In the genomic region with DNA sequence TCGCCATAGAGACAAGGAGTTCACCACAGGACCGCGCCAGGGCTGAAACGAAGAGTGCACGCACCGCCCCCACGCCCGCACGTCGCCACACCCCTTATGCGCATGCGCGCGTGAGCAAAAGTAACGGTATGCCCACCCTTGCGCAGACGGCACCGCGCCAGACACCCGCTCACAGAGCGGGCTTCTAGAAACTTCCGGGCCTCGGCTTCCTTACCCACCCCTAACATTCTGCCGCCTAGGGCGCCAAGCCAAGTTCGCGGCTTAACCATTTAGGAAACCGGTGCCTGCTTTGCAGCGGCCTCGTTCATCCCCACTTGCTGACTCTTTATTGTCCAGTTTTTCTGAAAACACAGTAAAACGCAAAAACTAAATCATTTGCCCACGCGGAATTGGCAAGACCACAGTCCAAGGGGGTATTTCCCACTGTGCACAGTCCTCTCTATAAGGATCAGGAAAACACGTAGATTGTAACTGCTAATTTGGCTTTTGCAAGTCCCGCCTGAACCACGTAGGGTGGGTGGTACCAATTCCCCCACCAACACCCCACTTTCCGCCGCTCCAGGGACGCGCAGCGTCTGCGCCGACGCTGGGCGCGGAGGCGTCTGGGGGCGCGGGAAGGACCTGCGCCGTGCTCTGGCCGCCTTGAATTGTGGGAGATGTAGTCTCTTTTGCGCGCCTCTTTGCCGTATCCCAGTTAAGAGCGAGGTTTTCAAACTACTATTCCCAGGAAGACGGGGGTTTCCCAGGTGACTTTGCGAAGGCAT, we compare ENCODE assay signal across 8 cellular contexts. TPM values are rescaled to one million over a fixed set of nuclear protein-coding genes. Genes with fewer than 3 reads are reported as not detected.
DNase-seq lines count a peak whose midpoint lies in the region; ATAC-seq and TF ChIP-seq lines count a peak whose summit lies in the region.

A gene with protein sequence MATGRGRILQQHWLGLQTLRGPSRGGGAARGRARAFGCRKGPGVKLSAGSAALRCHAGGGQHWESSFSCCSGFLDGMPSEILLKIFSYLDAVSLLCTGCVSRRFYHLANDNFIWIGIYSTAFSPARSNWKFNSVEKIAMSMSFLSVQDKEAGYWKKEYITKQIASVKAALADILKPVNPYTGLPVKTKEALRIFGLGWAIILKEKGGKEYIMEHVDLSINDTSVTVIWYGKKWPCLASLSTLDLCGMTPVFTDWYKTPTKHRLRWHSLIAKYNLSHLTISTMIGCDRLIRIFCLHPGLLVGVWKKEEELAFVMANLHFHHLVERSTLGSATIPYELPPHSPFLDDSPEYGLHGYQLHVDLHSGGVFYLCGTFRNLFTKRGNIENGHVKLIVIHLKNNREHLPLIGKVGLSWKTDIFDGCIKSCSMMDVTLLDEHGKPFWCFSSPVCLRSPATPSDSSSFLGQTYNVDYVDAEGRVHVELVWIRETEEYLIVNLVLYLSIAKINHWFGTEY (minus strand): TSS at position 56 of the 764 bp plus-strand sequence. CDS start 49 bp downstream, at position 7.
A gene with protein sequence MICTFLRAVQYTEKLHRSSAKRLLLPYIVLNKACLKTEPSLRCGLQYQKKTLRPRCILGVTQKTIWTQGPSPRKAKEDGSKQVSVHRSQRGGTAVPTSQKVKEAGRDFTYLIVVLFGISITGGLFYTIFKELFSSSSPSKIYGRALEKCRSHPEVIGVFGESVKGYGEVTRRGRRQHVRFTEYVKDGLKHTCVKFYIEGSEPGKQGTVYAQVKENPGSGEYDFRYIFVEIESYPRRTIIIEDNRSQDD (plus strand): TSS at position 745 of the 764 bp plus-strand sequence. CDS start 286 bp downstream, outside the sequence.

- peak within 1 kb of the TSS; percentile 96 for H3K4me3 ChIP-seq in mononuclear cell (ENCODE audit: low read length)

- no peak for TF ChIP-seq RAD21 in Ishikawa (IDR thresholded peaks at IDR 0.05; ENCODE audit: low read depth)

- TF ChIP-seq EP300 in Ishikawa (IDR thresholded peaks at IDR 0.05; ENCODE audit: borderline replicate concordance): 0 out of 2 replicates have a peak, but pooled peaks have one; percentile 12

- H3K27me3 ChIP-seq in mononuclear cell (ENCODE audit: insufficient read depth, low read length): no peaks in the 10 kb centered on the region

- H3K9me3 ChIP-seq in mononuclear cell (ENCODE audit: low read depth, low read length): no peaks in the 10 kb centered on the region

- peak; percentile 95 for DNase-seq in DMS153 treated with DMSO at 0.1 percent for 48 hours (lab: John Stamatoyannopoulos, UW; ENCODE audit: unreplicated experiment)
- DNase-seq in OCI-M2 (lab: John Stamatoyannopoulos, UW; ENCODE audit: unreplicated experiment): peak; percentile 54
- peak; percentile 95 for DNase-seq in activated T-cell treated with anti-CD3 and anti-CD28 coated beads, Interleukin-2, amount 50 U/mL, for 1 hour
- DNase-seq in epithelial cell of prostate (ENCODE audit: low read depth, low spot score): peak; percentile 87
- DNase-seq in stimulated activated CD8-positive, alpha-beta memory T cell treated with anti-CD3 and anti-CD28 coated beads, Interleukin-2, amount 100 ng/mL, for 48 hours (ENCODE audit: low read depth in 2 of 2): peak; percentile 95 to 97

- peak within 1 kb of the TSS; percentile 37 for H3K27ac ChIP-seq in epithelial cell of prostate

- peaks cover 17% of the 10 kb centered on the region for H3K4me1 ChIP-seq in mononuclear cell (ENCODE audit: insufficient read depth, low read length)

- ATAC-seq in GM21619 (IDR thresholded peaks at IDR 0.05; ENCODE audit: unreplicated experiment): peak; percentile 87

TF ChIP-seq in Ishikawa, 13 proteins besides CTCF, POLR2A, EP300 and RAD21:
- TF ChIP-seq FOXM1 (IDR thresholded peaks at IDR 0.05; ENCODE audit: borderline replicate concordance, low read depth) (peak; percentile 33; the same call in 1 of the 2 replicates), CEBPB (IDR thresholded peaks at IDR 0.05) (no peak), TEAD4 (IDR thresholded peaks at IDR 0.05) (no peak), ZBTB7A (IDR thresholded peaks at IDR 0.05; ENCODE audit: low read depth) (peak; percentile 44; the same call in 1 of the 2 replicates), EGR1 (IDR thresholded peaks at IDR 0.05) (peak; percentile 83), CREB1 (IDR thresholded peaks at IDR 0.05; ENCODE audit: low read depth) (peak; percentile 76), TAF1 (IDR thresholded peaks at IDR 0.05; ENCODE audit: low read depth) (peak; percentile 94), YY1 (IDR thresholded peaks at IDR 0.05; ENCODE audit: low read depth) (peak; percentile 97), NFIC (IDR thresholded peaks at IDR 0.05) (peak; percentile 81), TCF12 (IDR thresholded peaks at IDR 0.05; ENCODE audit: low read depth) (peak; percentile 67)
- TF ChIP-seq, protein P1, sequence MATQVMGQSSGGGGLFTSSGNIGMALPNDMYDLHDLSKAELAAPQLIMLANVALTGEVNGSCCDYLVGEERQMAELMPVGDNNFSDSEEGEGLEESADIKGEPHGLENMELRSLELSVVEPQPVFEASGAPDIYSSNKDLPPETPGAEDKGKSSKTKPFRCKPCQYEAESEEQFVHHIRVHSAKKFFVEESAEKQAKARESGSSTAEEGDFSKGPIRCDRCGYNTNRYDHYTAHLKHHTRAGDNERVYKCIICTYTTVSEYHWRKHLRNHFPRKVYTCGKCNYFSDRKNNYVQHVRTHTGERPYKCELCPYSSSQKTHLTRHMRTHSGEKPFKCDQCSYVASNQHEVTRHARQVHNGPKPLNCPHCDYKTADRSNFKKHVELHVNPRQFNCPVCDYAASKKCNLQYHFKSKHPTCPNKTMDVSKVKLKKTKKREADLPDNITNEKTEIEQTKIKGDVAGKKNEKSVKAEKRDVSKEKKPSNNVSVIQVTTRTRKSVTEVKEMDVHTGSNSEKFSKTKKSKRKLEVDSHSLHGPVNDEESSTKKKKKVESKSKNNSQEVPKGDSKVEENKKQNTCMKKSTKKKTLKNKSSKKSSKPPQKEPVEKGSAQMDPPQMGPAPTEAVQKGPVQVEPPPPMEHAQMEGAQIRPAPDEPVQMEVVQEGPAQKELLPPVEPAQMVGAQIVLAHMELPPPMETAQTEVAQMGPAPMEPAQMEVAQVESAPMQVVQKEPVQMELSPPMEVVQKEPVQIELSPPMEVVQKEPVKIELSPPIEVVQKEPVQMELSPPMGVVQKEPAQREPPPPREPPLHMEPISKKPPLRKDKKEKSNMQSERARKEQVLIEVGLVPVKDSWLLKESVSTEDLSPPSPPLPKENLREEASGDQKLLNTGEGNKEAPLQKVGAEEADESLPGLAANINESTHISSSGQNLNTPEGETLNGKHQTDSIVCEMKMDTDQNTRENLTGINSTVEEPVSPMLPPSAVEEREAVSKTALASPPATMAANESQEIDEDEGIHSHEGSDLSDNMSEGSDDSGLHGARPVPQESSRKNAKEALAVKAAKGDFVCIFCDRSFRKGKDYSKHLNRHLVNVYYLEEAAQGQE (IDR thresholded peaks at IDR 0.05; ENCODE audit: low read depth): no peak
- TF ChIP-seq, protein P2, sequence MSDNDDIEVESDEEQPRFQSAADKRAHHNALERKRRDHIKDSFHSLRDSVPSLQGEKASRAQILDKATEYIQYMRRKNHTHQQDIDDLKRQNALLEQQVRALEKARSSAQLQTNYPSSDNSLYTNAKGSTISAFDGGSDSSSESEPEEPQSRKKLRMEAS (IDR thresholded peaks at IDR 0.05): peak; percentile 85
- TF ChIP-seq, protein P3, sequence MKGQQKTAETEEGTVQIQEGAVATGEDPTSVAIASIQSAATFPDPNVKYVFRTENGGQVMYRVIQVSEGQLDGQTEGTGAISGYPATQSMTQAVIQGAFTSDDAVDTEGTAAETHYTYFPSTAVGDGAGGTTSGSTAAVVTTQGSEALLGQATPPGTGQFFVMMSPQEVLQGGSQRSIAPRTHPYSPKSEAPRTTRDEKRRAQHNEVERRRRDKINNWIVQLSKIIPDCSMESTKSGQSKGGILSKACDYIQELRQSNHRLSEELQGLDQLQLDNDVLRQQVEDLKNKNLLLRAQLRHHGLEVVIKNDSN (IDR thresholded peaks at IDR 0.05): peak; percentile 62

RNA-seq across cellular contexts. Expression of the first gene that starts in this region (rescaled TPM):
- 0.63 TPM for total RNA-seq in mononuclear cell

RNA-seq across cellular contexts. Expression of the second gene that starts in this region (rescaled TPM):
- total RNA-seq in mononuclear cell: 10.0 TPM

Comparison
In these comparisons a context has a peak if more than half of its experiments do, and no peak if none do; other contexts are left out.
1. Peak in every context shown above with its lines: DNase-seq, ATAC-seq, H3K4me3 ChIP-seq and H3K27ac ChIP-seq.